In the genomic region with DNA sequence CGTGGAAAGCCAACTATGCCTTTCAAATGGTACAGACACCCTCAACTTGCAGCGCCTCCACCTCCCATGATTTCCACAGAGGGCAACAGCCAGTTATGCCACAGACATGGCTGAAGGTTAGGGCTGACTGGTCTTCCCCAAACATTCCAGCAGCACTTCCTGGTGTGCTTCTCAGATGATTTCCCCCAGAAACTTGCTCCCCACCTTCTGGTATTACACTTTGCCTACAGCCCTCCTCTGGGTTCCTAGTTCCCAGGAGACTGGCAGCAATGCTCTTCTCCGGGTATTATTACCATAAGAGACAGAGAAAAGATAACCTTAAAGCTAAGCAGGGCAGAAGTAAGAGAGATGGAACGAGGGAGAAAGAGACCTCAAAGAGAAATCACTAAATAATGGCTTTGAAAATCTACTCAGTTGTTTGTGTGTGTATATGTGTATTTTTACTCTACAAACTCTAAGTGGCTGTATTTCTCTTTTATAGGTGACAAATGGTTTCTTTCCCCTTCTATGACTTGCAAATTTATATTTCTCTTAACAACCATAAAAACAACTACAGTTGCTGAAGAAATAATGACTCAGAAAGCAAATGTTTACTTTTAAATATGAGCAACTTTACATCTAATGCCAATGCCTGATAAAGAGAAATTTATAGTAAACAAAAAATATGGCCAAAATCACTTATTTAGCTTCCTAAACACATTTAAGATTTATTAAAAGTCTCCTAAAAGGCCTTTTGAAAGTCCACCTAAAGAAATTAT, we compare ENCODE assay signal across 15 cellular contexts.
DNase-seq lines count a peak whose midpoint lies in the region; ATAC-seq, FAIRE-seq and TF ChIP-seq lines count a peak whose summit lies in the region.
"Had no signal": no experiment of that assay in that cellular context is flagged by ENCODE, and none has a peak within 500 bp of the region (broad histone marks: within the 10 kb centered on the region; RNA-seq: fewer than 3 reads in every experiment).

No MANE protein-coding gene starts in this region.

- intact Hi-C loops in body of pancreas (cut with DNase I): no loop called here

- no peaks in the 10 kb centered on the region for H3K9me3 ChIP-seq in body of pancreas
- H3K9me3 ChIP-seq in keratinocyte (ENCODE audit: control insufficient read depth, low read depth, low read length): no peaks in the 10 kb centered on the region
- no peaks in the 10 kb centered on the region for H3K9me3 ChIP-seq in Karpas-422 (ENCODE audit: low read length)
- no peaks in the 10 kb centered on the region for H3K9me3 ChIP-seq in CD8-positive, alpha-beta memory T cell (ENCODE audit: low read length)

- dilution Hi-C loops in keratinocyte (cut with MboI; ENCODE audit: extremely low pct_ligation_motif_present, low sequenced_read_pairs): no loop called here

- no peak for TF ChIP-seq POLR2A in body of pancreas (IDR thresholded peaks at IDR 0.05)

- POLR2A ChIA-PET in CD8-positive, alpha-beta memory T cell (lab: Charles Lee): no interaction called here

- H3K27me3 Mint-ChIP-seq in CD8-positive, alpha-beta memory T cell: peaks cover 0 to 2% of the 10 kb centered on the region in 2 donors

- H3K4me2 ChIP-seq in keratinocyte (ENCODE audit: control insufficient read depth, extremely low read depth, insufficient read depth, low read depth, low read length) (peak overlapping the region; percentile 67), Karpas-422 (ENCODE audit: low read depth, low read length, poor library complexity, severe bottlenecking) (no peak overlapping the region)

- H3K4me3 ChIP-seq in body of pancreas: no peak overlapping the region
- H3K4me3 ChIP-seq in keratinocyte (ENCODE audit: control insufficient read depth in 2 of 3, extremely low read depth in 1 of 3, insufficient read depth in 2 of 3, low read depth in 1 of 3, low read length in 3 of 3): no peak overlapping the region
- H3K4me3 ChIP-seq in Karpas-422 (ENCODE audit: low read length): no peak overlapping the region
- H3K4me3 ChIP-seq in CD8-positive, alpha-beta memory T cell (ENCODE audit: low read length): no peak overlapping the region
- H3K4me3 ChIP-seq: lung had no signal

- no peaks in the 10 kb centered on the region for H3K9me3 Mint-ChIP-seq in CD8-positive, alpha-beta memory T cell
- H3K9me3 Mint-ChIP-seq: activated CD4-positive, alpha-beta memory T cell treated with anti-CD3 and anti-CD28 coated beads for 36 hours had no signal

- H3K36me3 ChIP-seq in body of pancreas (replicated peaks in 1 of 2; ENCODE audit: insufficient read depth in 1 of 2, low read depth in 2 of 2) (no peaks in the 10 kb centered on the region), keratinocyte (ENCODE audit: control insufficient read depth in 2 of 2, extremely low read depth in 1 of 2, insufficient read depth in 2 of 2, low read length in 2 of 2) (no peaks in the 10 kb centered on the region), Karpas-422 (ENCODE audit: insufficient read depth, low read length) (no peaks in the 10 kb centered on the region)
- no peaks in the 10 kb centered on the region for H3K36me3 ChIP-seq in CD8-positive, alpha-beta memory T cell (ENCODE audit: insufficient read depth, low read length)

- H2AFZ ChIP-seq in keratinocyte (ENCODE audit: control insufficient read depth, low read length) (peak overlapping the region; percentile 27), Karpas-422 (ENCODE audit: low read length) (no peak overlapping the region)

- H3K9me2 ChIP-seq in Karpas-422 (replicated peaks; ENCODE audit: insufficient read depth, low read length): no peaks in the 10 kb centered on the region

- WGBS in body of pancreas, 2 donors: 77 to 81% methylated on average over 4 of the region's 4 CpGs

- TF ChIP-seq CTCF in body of pancreas (IDR thresholded peaks at IDR 0.05) (no peak), keratinocyte (optimal IDR thresholded peaks at IDR 0.05 in 1 of 3, IDR thresholded peaks at IDR 0.05 in 1 of 3, conservative IDR thresholded peaks at IDR 0.05 in 1 of 3; ENCODE audit: extremely low read depth in 1 of 3, insufficient read depth in 2 of 3, low read length in 3 of 3) (no peak)

- CTCF ChIA-PET in CD8-positive, alpha-beta memory T cell (lab: Charles Lee): no interaction called here

- no peaks in the 10 kb centered on the region for H3K27me3 ChIP-seq in body of pancreas
- no peaks in the 10 kb centered on the region for H3K27me3 ChIP-seq in keratinocyte (ENCODE audit: control insufficient read depth, extremely low read depth, insufficient read depth, low read length)
- no peaks in the 10 kb centered on the region for H3K27me3 ChIP-seq in Karpas-422 (ENCODE audit: low read length)
- no peaks in the 10 kb centered on the region for H3K27me3 ChIP-seq in CD8-positive, alpha-beta memory T cell (ENCODE audit: insufficient read depth, low read length, poor library complexity, severe bottlenecking)

- H4K20me1 ChIP-seq in keratinocyte (ENCODE audit: control insufficient read depth, extremely low read depth, insufficient read depth, low read length) (no peaks in the 10 kb centered on the region), Karpas-422 (ENCODE audit: insufficient read depth, low read depth, low read length) (no peaks in the 10 kb centered on the region)

- DNase-seq in A172 (ENCODE audit: low spot score) (peak; percentile 67), LHCN-M2 (ENCODE audit: low read depth) (peak; percentile 65), body of pancreas (no peak), keratinocyte (ENCODE audit: low read depth, low spot score) (no peak), Karpas-422 (no peak), NCI-H2196 treated with DMSO at 0.1 percent for 48 hours (lab: John Stamatoyannopoulos, UW; ENCODE audit: unreplicated experiment) (no peak)
- DNase-seq in CD8-positive, alpha-beta memory T cell: no peak
- DNase-seq: activated CD4-positive, alpha-beta memory T cell treated with anti-CD3 and anti-CD28 coated beads for 36 hours; activated naive CD4-positive, alpha-beta T cell treated with Interleukin-2 at 50 U/mL for 16 hours; NCI-H1092; NCI-H774; substantia nigra had no signal

- H3K4me3 Mint-ChIP-seq in CD8-positive, alpha-beta memory T cell: no peak overlapping the region
- H3K4me3 Mint-ChIP-seq: activated CD4-positive, alpha-beta memory T cell treated with anti-CD3 and anti-CD28 coated beads for 36 hours had no signal

- no peaks in the 10 kb centered on the region for H3K4me1 Mint-ChIP-seq in CD8-positive, alpha-beta memory T cell

- H3K9ac ChIP-seq in keratinocyte (ENCODE audit: control insufficient read depth, extremely low read depth, insufficient read depth, low read length) (peak overlapping the region; percentile 65), Karpas-422 (ENCODE audit: low read length) (no peak overlapping the region)

- H3K27ac Mint-ChIP-seq in CD8-positive, alpha-beta memory T cell: peak overlapping the region in 1 of 8 donors; percentile 73
- H3K27ac Mint-ChIP-seq: activated CD4-positive, alpha-beta memory T cell treated with anti-CD3 and anti-CD28 coated beads for 36 hours had no signal

- peaks cover 3% of the 10 kb centered on the region for H3K9me1 ChIP-seq in keratinocyte (ENCODE audit: control insufficient read depth, extremely low read depth, insufficient read depth, low read length)

- ATAC-seq in body of pancreas: peak; percentile 72
- no peak for ATAC-seq in HG02885 (IDR thresholded peaks at IDR 0.05; ENCODE audit: poor library complexity, unreplicated experiment)

- peaks cover 9% of the 10 kb centered on the region for H3K4me1 ChIP-seq in body of pancreas
- peaks cover 43% of the 10 kb centered on the region for H3K4me1 ChIP-seq in keratinocyte (ENCODE audit: control insufficient read depth, extremely low read depth, insufficient read depth, low read length)
- no peaks in the 10 kb centered on the region for H3K4me1 ChIP-seq in Karpas-422 (ENCODE audit: low read length)
- no peaks in the 10 kb centered on the region for H3K4me1 ChIP-seq in CD8-positive, alpha-beta memory T cell (ENCODE audit: insufficient read depth, low read length)

- no peaks in the 10 kb centered on the region for H3K36me3 Mint-ChIP-seq in CD8-positive, alpha-beta memory T cell
- H3K36me3 Mint-ChIP-seq: activated CD4-positive, alpha-beta memory T cell treated with anti-CD3 and anti-CD28 coated beads for 36 hours had no signal

- H3K27ac ChIP-seq in body of pancreas: peak overlapping the region in 1 of 4 donors; percentile 40
- H3K27ac ChIP-seq in keratinocyte (ENCODE audit: control insufficient read depth, insufficient read depth, low read length): peak overlapping the region; percentile 95
- H3K27ac ChIP-seq in Karpas-422 (ENCODE audit: low read length): no peak overlapping the region
- H3K27ac ChIP-seq in CD8-positive, alpha-beta memory T cell (ENCODE audit: low read depth, low read length): no peak overlapping the region
- H3K27ac ChIP-seq: HL-60 had no signal

- H3K79me2 ChIP-seq in keratinocyte (ENCODE audit: control insufficient read depth, insufficient read depth, low read length): peaks cover 14% of the 10 kb centered on the region
- H3K79me2 ChIP-seq in Karpas-422 (ENCODE audit: low read length): no peaks in the 10 kb centered on the region

- FAIRE-seq in keratinocyte (lab: Jason Lieb, UNC): peak; percentile 67

Comparison
In these comparisons a context has a peak if more than half of its experiments do, and no peak if none do; other contexts are left out.
1. DNase-seq: peak in A172 (single experiment) and LHCN-M2 (single experiment); none in body of pancreas (0 of 4), keratinocyte (single experiment), Karpas-422 (single experiment), CD8-positive, alpha-beta memory T cell (0 of 5) and NCI-H2196 treated with DMSO at 0.1 percent for 48 hours (single experiment).